ENCODE assay signal across 16 cellular contexts in the genomic region with DNA sequence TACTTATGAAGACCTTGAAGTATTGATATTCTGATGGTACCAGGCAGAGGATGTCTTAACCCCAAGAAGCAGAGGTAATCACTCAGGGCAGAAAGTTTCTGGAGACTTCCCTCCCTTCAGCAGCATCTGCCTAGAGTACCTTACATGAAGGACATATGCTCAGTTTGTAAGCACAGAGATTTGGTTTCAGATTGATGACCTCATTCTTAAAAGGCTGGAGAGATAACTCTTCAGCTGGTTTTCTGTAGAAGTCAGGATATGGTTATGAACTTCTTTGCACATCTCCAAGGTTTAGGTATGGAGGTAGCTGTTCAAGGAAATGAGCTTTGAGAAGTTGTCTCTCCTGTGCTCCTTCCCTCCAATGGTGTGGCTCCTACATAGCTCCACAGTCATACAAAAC.
DNase-seq lines count a peak whose midpoint lies in the region; ATAC-seq and TF ChIP-seq lines count a peak whose summit lies in the region.
"Had no signal": no experiment of that assay in that cellular context is flagged by ENCODE, and none has a peak within 500 bp of the region (broad histone marks: within the 10 kb centered on the region; RNA-seq: fewer than 3 reads in every experiment).

No MANE protein-coding gene starts in this region.

- POLR2A ChIA-PET in HEK293 (lab: Yijun Ruan, JAX): no interaction called here

- TF ChIP-seq CTCF in HEK293 (tag by site-specific recombination; IDR thresholded peaks at IDR 0.05): no peak

- no peak overlapping the region for H2AK5ac ChIP-seq in mesenchymal stem cell (ENCODE audit: low read length, severe bottlenecking)

- no peak overlapping the region for H2BK12ac ChIP-seq in mesenchymal stem cell (ENCODE audit: low read length in 2 of 2)

- no peak overlapping the region for H3K27ac ChIP-seq in HEK293 (ENCODE audit: extremely low read depth, low read depth, low read length)
- H3K27ac ChIP-seq in mesenchymal stem cell (ENCODE audit: low read length, poor library complexity, severe bottlenecking): no peak overlapping the region
- H3K27ac ChIP-seq: 22Rv1; A549; BLaER1 treated with 17β-estradiol and CSF1 and Interleukin-3, amounts not matched to agents 10 nM and 100 nM; C4-2B had no signal

- H3K4me1 ChIP-seq in HEK293 (ENCODE audit: control insufficient read depth, insufficient read depth, low read length) (no peaks in the 10 kb centered on the region), mesenchymal stem cell (ENCODE audit: control insufficient read depth, insufficient read depth, low read depth, low read length) (no peaks in the 10 kb centered on the region)
- H3K4me1 ChIP-seq: A549; BLaER1 treated with 17β-estradiol and CSF1 and Interleukin-3, amounts not matched to agents 10 nM and 100 nM; Caco-2 had no signal

- H3K14ac ChIP-seq in mesenchymal stem cell (ENCODE audit: low read length in 2 of 2): no peak overlapping the region

- H2AFZ ChIP-seq in mesenchymal stem cell (ENCODE audit: low read depth, low read length): no peak overlapping the region

- peaks cover 8 to 12% of the 10 kb centered on the region in 2 experiments for H3K27me3 ChIP-seq in mesenchymal stem cell (ENCODE audit: control insufficient read depth in 1 of 2, insufficient read depth in 1 of 2, low read length in 2 of 2)
- H3K27me3 ChIP-seq: BLaER1 treated with 17β-estradiol and CSF1 and Interleukin-3, amounts not matched to agents 10 nM and 100 nM had no signal

- no peak overlapping the region for H2BK15ac ChIP-seq in mesenchymal stem cell (ENCODE audit: low read depth, poor library complexity, severe bottlenecking)

- H2BK120ac ChIP-seq in mesenchymal stem cell (ENCODE audit: low read depth, low read length): no peak overlapping the region

- no peak overlapping the region for H3K4me2 ChIP-seq in mesenchymal stem cell (ENCODE audit: low read length, poor library complexity, severe bottlenecking)
- H3K4me2 ChIP-seq: A549; BLaER1 treated with 17β-estradiol and CSF1 and Interleukin-3, amounts not matched to agents 10 nM and 100 nM had no signal

- no peak overlapping the region for H3K9ac ChIP-seq in mesenchymal stem cell (ENCODE audit: low read length)
- H3K9ac ChIP-seq: BLaER1 treated with 17β-estradiol and CSF1 and Interleukin-3, amounts not matched to agents 10 nM and 100 nM had no signal

- no peak overlapping the region for H3K23ac ChIP-seq in mesenchymal stem cell (ENCODE audit: low read length in 2 of 2)

- no peak overlapping the region for H3K18ac ChIP-seq in mesenchymal stem cell (ENCODE audit: low read depth in 1 of 2, low read length in 2 of 2)

- no peak overlapping the region for H4K91ac ChIP-seq in mesenchymal stem cell (ENCODE audit: low read length)

- H3K4ac ChIP-seq in mesenchymal stem cell (ENCODE audit: low read depth in 1 of 2, low read length in 2 of 2): no peak overlapping the region

- no peak overlapping the region for H4K8ac ChIP-seq in mesenchymal stem cell (ENCODE audit: low read length)

- H3K4me3 ChIP-seq in HEK293 (ENCODE audit: low read depth, low read length) (no peak overlapping the region), mesenchymal stem cell (ENCODE audit: insufficient read depth in 1 of 2, low read depth in 1 of 2, low read length in 2 of 2) (no peak overlapping the region)
- H3K4me3 ChIP-seq: A549; BLaER1 treated with 17β-estradiol and CSF1 and Interleukin-3, amounts not matched to agents 10 nM and 100 nM had no signal

- ATAC-seq in GM21526 (IDR thresholded peaks at IDR 0.05; ENCODE audit: low FRiP score, unreplicated experiment): no peak
- ATAC-seq: A549; CD8-positive, alpha-beta T cell had no signal

- peak; percentile 44 for DNase-seq in DMS 273 (lab: John Stamatoyannopoulos, UW; ENCODE audit: unreplicated experiment)
- no peak for DNase-seq in DMS 273 treated with DMSO at 0.1 percent for 48 hours (lab: John Stamatoyannopoulos, UW)
- DNase-seq in mesenchymal stem cell: no peak
- DNase-seq: AML-193; Caco-2; Calu3; CD4-positive, alpha-beta T cell; CD8-positive, alpha-beta T cell; DMS79 treated with DMSO at 0.1 percent for 48 hours; GF-D8 had no signal

- CTCF ChIA-PET in HEK293 (lab: Yijun Ruan, JAX): interaction anchor here (0.6 kb wide), 1 partner anchor 13 kb away, joined by 3 read pairs; no protein-coding TSS in a partner anchor

- no peaks in the 10 kb centered on the region for H3K79me1 ChIP-seq in mesenchymal stem cell (replicated peaks; ENCODE audit: low read length, poor library complexity, severe bottlenecking)

- H3K36me3 ChIP-seq in HEK293 (ENCODE audit: control insufficient read depth in 2 of 2, insufficient read depth in 1 of 2, low read length in 2 of 2) (no peaks in the 10 kb centered on the region), mesenchymal stem cell (ENCODE audit: control insufficient read depth in 1 of 2, insufficient read depth in 2 of 2, low read depth in 1 of 2, low read length in 2 of 2) (no peaks in the 10 kb centered on the region)
- H3K36me3 ChIP-seq: BLaER1 treated with 17β-estradiol and CSF1 and Interleukin-3, amounts not matched to agents 10 nM and 100 nM had no signal

- H2BK5ac ChIP-seq in mesenchymal stem cell (ENCODE audit: low read depth, low read length, poor library complexity, severe bottlenecking): peak overlapping the region; percentile 24

- H3K9me3 ChIP-seq in HEK293 (ENCODE audit: control insufficient read depth, insufficient read depth, low read depth, low read length): no peaks in the 10 kb centered on the region
- no peaks in the 10 kb centered on the region for H3K9me3 ChIP-seq in mesenchymal stem cell (ENCODE audit: control insufficient read depth, low read length)
- H3K9me3 ChIP-seq: A549, Caco-2 had no signal

TF ChIP-seq in HEK293, 187 proteins besides CTCF, POLR2A, EP300 and RAD21:
- TF ChIP-seq ZNF621 (tag by site-specific recombination; IDR thresholded peaks at IDR 0.05): no peak
- TF ChIP-seq, protein P1, sequence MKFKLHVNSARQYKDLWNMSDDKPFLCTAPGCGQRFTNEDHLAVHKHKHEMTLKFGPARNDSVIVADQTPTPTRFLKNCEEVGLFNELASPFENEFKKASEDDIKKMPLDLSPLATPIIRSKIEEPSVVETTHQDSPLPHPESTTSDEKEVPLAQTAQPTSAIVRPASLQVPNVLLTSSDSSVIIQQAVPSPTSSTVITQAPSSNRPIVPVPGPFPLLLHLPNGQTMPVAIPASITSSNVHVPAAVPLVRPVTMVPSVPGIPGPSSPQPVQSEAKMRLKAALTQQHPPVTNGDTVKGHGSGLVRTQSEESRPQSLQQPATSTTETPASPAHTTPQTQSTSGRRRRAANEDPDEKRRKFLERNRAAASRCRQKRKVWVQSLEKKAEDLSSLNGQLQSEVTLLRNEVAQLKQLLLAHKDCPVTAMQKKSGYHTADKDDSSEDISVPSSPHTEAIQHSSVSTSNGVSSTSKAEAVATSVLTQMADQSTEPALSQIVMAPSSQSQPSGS (tag by site-specific recombination; IDR thresholded peaks at IDR 0.05; ENCODE audit: low read depth): peak; percentile 72
